8 cellular contexts compared by ENCODE assay signal in the genomic region with DNA sequence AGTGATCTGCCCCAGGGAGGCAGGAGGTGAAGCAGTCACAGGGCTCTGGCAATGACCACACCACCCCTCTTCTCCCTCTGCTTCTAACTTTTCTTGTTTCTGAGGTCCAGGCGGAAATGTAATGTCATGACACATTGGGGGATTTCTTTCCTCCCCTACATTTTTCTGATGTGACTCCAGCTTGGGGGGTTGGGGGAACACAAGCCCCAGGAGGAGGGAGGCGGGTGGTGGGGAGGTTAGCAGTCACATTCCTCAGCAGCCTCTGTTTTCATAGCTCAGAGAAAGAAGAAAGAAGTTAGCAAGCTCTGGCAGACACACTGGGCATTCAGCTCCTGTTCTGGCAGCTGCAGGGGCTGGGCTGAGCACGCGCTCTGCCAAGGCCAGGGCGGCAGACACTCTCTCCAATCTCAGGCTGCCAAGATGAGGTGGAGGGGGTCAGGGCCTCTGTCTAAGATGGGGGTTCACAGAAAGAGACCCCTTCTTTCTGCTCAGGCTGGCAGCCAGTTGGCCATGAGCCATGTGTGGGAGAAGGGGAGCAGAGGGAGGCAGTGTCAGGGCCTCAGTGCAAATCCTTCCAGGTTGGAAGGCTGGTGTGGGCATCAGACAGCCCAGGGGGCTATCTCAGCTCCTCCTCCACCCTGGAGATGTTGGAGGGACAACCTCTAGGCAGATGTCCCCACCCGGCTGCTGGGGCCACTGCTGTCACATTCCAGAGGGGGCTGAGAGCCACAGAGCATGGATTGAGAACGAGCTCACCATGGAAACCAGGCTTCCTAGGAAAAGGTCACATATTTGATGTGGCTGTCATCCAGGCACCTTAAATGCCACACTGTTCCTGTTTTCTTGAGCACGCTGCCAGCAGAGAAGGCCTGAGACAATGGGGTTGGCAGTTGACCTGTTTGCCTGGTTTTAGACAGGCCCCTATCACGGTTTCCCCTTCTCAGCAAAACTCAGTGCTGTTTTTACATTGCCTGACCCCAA. TPM values are rescaled to one million over a fixed set of nuclear protein-coding genes. Genes with fewer than 3 reads are reported as not detected.
A peak's percentile ranks its signal among the peaks of the same experiment; 100 is the strongest.
DNase-seq lines count a peak whose midpoint lies in the region; TF ChIP-seq lines count a peak whose summit lies in the region.
"Had no signal": no experiment of that assay in that cellular context is flagged by ENCODE, and none has a peak within 500 bp of the region (broad histone marks: within the 10 kb centered on the region; RNA-seq: fewer than 3 reads in every experiment).

No MANE protein-coding gene starts in this region.

- WGBS in tibial nerve, 2 donors = 21 to 30% methylated on average over 8 to 9 of the region's 9 CpGs

- H3K27me3 ChIP-seq in tibial nerve (no peaks in the 10 kb centered on the region), Karpas-422 (ENCODE audit: low read length) (no peaks in the 10 kb centered on the region)

- TF ChIP-seq EP300 in tibial nerve (IDR thresholded peaks at IDR 0.05) = peak in 1 of 2 donors; percentile 67

- no peaks in the 10 kb centered on the region for H3K79me2 ChIP-seq in Karpas-422 (ENCODE audit: low read length)

- peak overlapping the region; percentile 28 to 86 (median 56) for H3K27ac ChIP-seq in tibial nerve
- H3K27ac ChIP-seq in Karpas-422 (ENCODE audit: low read length) = no peak overlapping the region

- H3K4me3 ChIP-seq in tibial nerve (no peak overlapping the region), Karpas-422 (ENCODE audit: low read length) (no peak overlapping the region)

- peak; percentile 96 for DNase-seq in LHCN-M2 (ENCODE audit: low read depth)
- peak; percentile 43 for DNase-seq in cerebellum (ENCODE audit: low spot score)
- peak; percentile 80 to 95 for DNase-seq in lung microvascular endothelial cell (ENCODE audit: low read depth in 2 of 2)
- DNase-seq in tibial nerve (ENCODE audit: low spot score in 2 of 2) = no peak
- DNase-seq in Karpas-422 = no peak
- no peak for DNase-seq in NOMO-1 (lab: John Stamatoyannopoulos, UW; ENCODE audit: unreplicated experiment in 2 of 2)
- DNase-seq in NCI-H69 (lab: John Stamatoyannopoulos, UW) = no peak
- DNase-seq: Kasumi-1 had no signal

- TF ChIP-seq POLR2A in tibial nerve (IDR thresholded peaks at IDR 0.05) = no peak

- no peaks in the 10 kb centered on the region for H3K9me2 ChIP-seq in Karpas-422 (replicated peaks; ENCODE audit: insufficient read depth, low read length)

- H3K36me3 ChIP-seq in tibial nerve (no peaks in the 10 kb centered on the region), Karpas-422 (ENCODE audit: insufficient read depth, low read length) (no peaks in the 10 kb centered on the region)

- no peak overlapping the region for H2AFZ ChIP-seq in Karpas-422 (ENCODE audit: low read length)

- no peak for TF ChIP-seq CTCF in tibial nerve (IDR thresholded peaks at IDR 0.05)

- no peaks in the 10 kb centered on the region for H4K20me1 ChIP-seq in Karpas-422 (ENCODE audit: insufficient read depth, low read depth, low read length)

- H3K4me1 ChIP-seq in tibial nerve = peaks cover 0 to 62% (median 28%) of the 10 kb centered on the region in 4 donors
- H3K4me1 ChIP-seq in Karpas-422 (ENCODE audit: low read length) = no peaks in the 10 kb centered on the region

- H3K4me2 ChIP-seq in Karpas-422 (ENCODE audit: low read depth, low read length, poor library complexity, severe bottlenecking) = no peak overlapping the region

- H3K9ac ChIP-seq in Karpas-422 (ENCODE audit: low read length) = no peak overlapping the region

- H3K9me3 ChIP-seq in tibial nerve (no peaks in the 10 kb centered on the region), Karpas-422 (ENCODE audit: low read length) (no peaks in the 10 kb centered on the region)

RNA-seq across cellular contexts. Expression of a gene that starts 20.1 kb away (rescaled TPM):
- total RNA-seq in LHCN-M2 (2014; rRNA removed) (82.8 and 85.9 TPM in 2 replicates), cerebellum (38.8 TPM), lung microvascular endothelial cell (61.9 and 64.7 TPM in 2 replicates), tibial nerve (100 to 1,000 TPM in 3 of 4 donors, 10 to 100 TPM in 1; 98.2 to 146 (median 109) TPM)
- 92.3 TPM for polyA plus RNA-seq in LHCN-M2 (2012)
- 28.2 and 49.8 TPM in 2 replicates for total RNA-seq in Karpas-422 (2014; rRNA removed; shearing (Covaris generic); ENCODE audit: low replicate concordance)

RNA-seq across cellular contexts. Expression of a gene that starts 23.4 kb away (rescaled TPM):
- total RNA-seq in LHCN-M2 (2014; rRNA removed) (1.8 and 1.9 TPM in 2 replicates), cerebellum (7.5 TPM), lung microvascular endothelial cell (16.6 and 20.4 TPM in 2 replicates), tibial nerve (10 to 100 TPM; 27.1 to 30.9 (median 27.8) TPM)
- 5.0 TPM for polyA plus RNA-seq in LHCN-M2 (2012)
- total RNA-seq in Karpas-422 (2014; rRNA removed; shearing (Covaris generic); ENCODE audit: low replicate concordance) = 1.3 and 1.8 TPM in 2 replicates

RNA-seq across cellular contexts. Expression of a gene that starts 37.0 kb away (rescaled TPM):
- total RNA-seq in LHCN-M2 (2014; rRNA removed) (not detected in 2 replicates), cerebellum (0.45 TPM), lung microvascular endothelial cell (under 0.01 TPM in 1 of 2 replicates, not detected in the other), tibial nerve (not detected)
- polyA plus RNA-seq in LHCN-M2 (2012) = not detected
- not detected in 2 replicates for total RNA-seq in Karpas-422 (2014; rRNA removed; shearing (Covaris generic); ENCODE audit: low replicate concordance)

Comparison
In these comparisons a context has a peak if more than half of its experiments do, and no peak if none do; other contexts are left out.
1. DNase-seq: peak in LHCN-M2 (single experiment), cerebellum (single experiment) and lung microvascular endothelial cell (2 of 2); none in tibial nerve (0 of 2), Karpas-422 (single experiment), NOMO-1 (0 of 2) and NCI-H69 (single experiment).